15 cellular contexts compared by ENCODE assay signal in genomic region chr7:4740796-4741195, GRCh38.
"Had no signal": no experiment of that assay in that cellular context is flagged by ENCODE, and none has a peak within 500 bp of the region (broad histone marks: within the 10 kb centered on the region; RNA-seq: fewer than 3 reads in every experiment).

No MANE protein-coding gene starts in this region.

- H3K27me3 Mint-ChIP-seq: activated naive CD8-positive, alpha-beta T cell; central memory CD8-positive, alpha-beta T cell; dendritic cell treated with granulocyte-macrophage colony-stimulating factor and Interleukin-4, amounts not matched to agents 40 ng/mL and 50 ng/mL, for 4 days; effector memory CD8-positive, alpha-beta T cell had no signal

- ATAC-seq: effector memory CD8-positive, alpha-beta T cell; stimulated activated naive CD8-positive, alpha-beta T cell treated with anti-CD3 and anti-CD28 coated beads, Interleukin-15, Interleukin-2, amounts not matched to agents 100 U/mL and 50 U/mL, for 24 hours had no signal

- H3K9me3 Mint-ChIP-seq: central memory CD8-positive, alpha-beta T cell; dendritic cell treated with granulocyte-macrophage colony-stimulating factor and Interleukin-4, amounts not matched to agents 40 ng/mL and 50 ng/mL, for 4 days; effector memory CD8-positive, alpha-beta T cell had no signal

- DNase-seq: activated CD4-positive, alpha-beta T cell treated with anti-CD3 and anti-CD28 coated beads, Interleukin-2, amount 50 U/mL, for 1 hour; activated CD4-positive, CD25-positive, alpha-beta regulatory T cell; activated CD8-positive, alpha-beta memory T cell treated with anti-CD3 and anti-CD28 coated beads for 24 hours; activated gamma-delta T cell treated with Interleukin-2 at 50 U/mL for 16 hours; brain microvascular endothelial cell; effector memory CD8-positive, alpha-beta T cell; foreskin melanocyte; head of caudate nucleus; stimulated activated CD4-positive, alpha-beta T cell treated with anti-CD3 and anti-CD28 coated beads, Interleukin-4, amount 100 ng/mL, for 24 hours; stimulated activated naive CD8-positive, alpha-beta T cell treated with anti-CD3 and anti-CD28 coated beads, Interleukin-15, Interleukin-2, amounts not matched to agents 100 U/mL and 50 U/mL, for 24 hours; SW 1271; trophoblast cell had no signal

- H3K27ac Mint-ChIP-seq: activated naive CD8-positive, alpha-beta T cell had no signal

- H3K4me3 Mint-ChIP-seq: activated naive CD8-positive, alpha-beta T cell; central memory CD8-positive, alpha-beta T cell; dendritic cell treated with granulocyte-macrophage colony-stimulating factor and Interleukin-4, amounts not matched to agents 40 ng/mL and 50 ng/mL, for 4 days; effector memory CD8-positive, alpha-beta T cell had no signal
